Comparison of ENCODE assay signal across 8 cellular contexts in the genomic region with DNA sequence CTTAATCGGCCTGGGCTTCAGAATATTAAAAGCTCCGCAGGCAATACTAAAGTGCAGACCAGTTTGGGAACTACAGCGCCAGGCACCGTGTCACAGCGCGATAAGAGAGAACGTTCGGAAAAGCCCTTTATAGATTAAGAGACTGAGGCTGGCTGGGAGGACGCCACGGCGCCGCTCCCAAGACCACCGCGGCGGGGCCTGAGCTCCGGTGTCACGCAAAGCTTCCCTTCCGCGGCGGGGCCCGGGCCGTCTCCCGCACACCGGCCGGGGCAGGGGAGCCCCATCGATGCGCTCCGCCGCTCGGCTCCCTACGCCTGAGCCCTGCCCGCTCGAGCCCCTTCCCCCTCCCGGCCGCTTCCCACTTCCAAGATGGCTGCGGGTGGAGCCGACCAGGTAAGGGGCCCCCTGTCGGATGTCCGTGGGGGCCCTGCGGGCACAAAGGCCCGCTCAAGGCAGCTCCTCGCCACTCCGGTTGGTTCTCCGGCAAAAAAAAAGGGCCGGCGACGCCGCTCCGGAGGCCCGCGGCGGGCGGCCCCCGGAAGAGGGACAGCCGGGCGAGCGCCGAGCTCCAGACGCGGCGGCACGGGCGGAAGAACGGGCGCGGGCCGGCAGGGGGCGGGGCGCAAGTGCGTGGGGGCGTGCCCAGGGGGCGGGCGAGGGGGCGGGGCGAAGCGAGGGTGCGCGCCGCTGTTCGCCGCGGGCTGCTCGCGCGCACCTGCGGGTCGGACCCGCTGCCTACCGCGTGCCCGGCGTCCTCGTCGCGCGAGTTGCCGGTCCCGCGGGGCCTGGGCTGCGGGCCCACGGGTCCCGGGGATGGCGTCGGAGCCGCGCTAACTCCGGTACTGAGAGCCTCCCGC. TPM values are rescaled to one million over a fixed set of nuclear protein-coding genes. Genes with fewer than 3 reads are reported as not detected.
A peak's percentile ranks its signal among the peaks of the same experiment; 100 is the strongest.
DNase-seq lines count a peak whose midpoint lies in the region; ATAC-seq and TF ChIP-seq lines count a peak whose summit lies in the region.

TBC1D14 (plus strand) TSS at position 714 of the 857 bp plus-strand sequence. CDS start 13,564 bp downstream, outside the sequence.

- H3K27me3 ChIP-seq in colonic mucosa: no peaks in the 10 kb centered on the region

- peak within 1 kb of the TSS; percentile 80 to 98 for H3K9ac ChIP-seq in colonic mucosa (ENCODE audit: low read depth in 2 of 2, low read length in 2 of 2)

- H3K36me3 ChIP-seq in colonic mucosa: no peaks in the 10 kb centered on the region

- H3K9me3 ChIP-seq in colonic mucosa: no peaks in the 10 kb centered on the region

- intact Hi-C loops in colonic mucosa (cut with DNase I): loop anchor here (5.0 kb wide), 1 partner anchor 78 kb away; no protein-coding TSS in a partner anchor

- peak; percentile 98 for DNase-seq in AG08396 (ENCODE audit: low spot score)
- DNase-seq in NCI-H345 (lab: John Stamatoyannopoulos, UW): peak; percentile 77
- peak; percentile 90 for DNase-seq in activated CD4-positive, alpha-beta T cell treated with anti-CD3 and anti-CD28 coated beads for 48 hours
- peak; percentile 86 for DNase-seq in colonic mucosa
- peak; percentile 90 for DNase-seq in left lobe of liver (ENCODE audit: low spot score)
- peak; percentile 79 for DNase-seq in stimulated activated CD4-positive, alpha-beta T cell treated with anti-CD3 and anti-CD28 coated beads, Interleukin-2, amount 100 ng/mL, for 4 hours (ENCODE audit: low read depth)

- peak within 1 kb of the TSS; percentile 48 for H3K4me3 ChIP-seq in colonic mucosa

- H3K27ac ChIP-seq in colonic mucosa: peak within 1 kb of the TSS; percentile 96

- peaks cover 4% of the 10 kb centered on the region for H3K4me1 ChIP-seq in colonic mucosa

- ATAC-seq in GM18907 (IDR thresholded peaks at IDR 0.05; ENCODE audit: unreplicated experiment) (peak; percentile 91), HG03139 (IDR thresholded peaks at IDR 0.05; ENCODE audit: unreplicated experiment) (peak; percentile 83), left lobe of liver (peak; percentile 76)

- no peak for TF ChIP-seq CTCF in colonic mucosa (IDR thresholded peaks at IDR 0.05)

RNA-seq across cellular contexts. Expression of gene TBC1D14, which starts in this region (rescaled TPM):
- total RNA-seq in colonic mucosa (10 to 100 TPM; 43.2 to 46.6 TPM), left lobe of liver (29.3 TPM)

Comparison
In these comparisons a context has a peak if more than half of its experiments do, and no peak if none do; other contexts are left out.
1. Peak in every context shown above with its lines: DNase-seq, ATAC-seq, H3K4me3 ChIP-seq and H3K27ac ChIP-seq.